ENCODE assay signal across 23 cellular contexts in the genomic region with DNA sequence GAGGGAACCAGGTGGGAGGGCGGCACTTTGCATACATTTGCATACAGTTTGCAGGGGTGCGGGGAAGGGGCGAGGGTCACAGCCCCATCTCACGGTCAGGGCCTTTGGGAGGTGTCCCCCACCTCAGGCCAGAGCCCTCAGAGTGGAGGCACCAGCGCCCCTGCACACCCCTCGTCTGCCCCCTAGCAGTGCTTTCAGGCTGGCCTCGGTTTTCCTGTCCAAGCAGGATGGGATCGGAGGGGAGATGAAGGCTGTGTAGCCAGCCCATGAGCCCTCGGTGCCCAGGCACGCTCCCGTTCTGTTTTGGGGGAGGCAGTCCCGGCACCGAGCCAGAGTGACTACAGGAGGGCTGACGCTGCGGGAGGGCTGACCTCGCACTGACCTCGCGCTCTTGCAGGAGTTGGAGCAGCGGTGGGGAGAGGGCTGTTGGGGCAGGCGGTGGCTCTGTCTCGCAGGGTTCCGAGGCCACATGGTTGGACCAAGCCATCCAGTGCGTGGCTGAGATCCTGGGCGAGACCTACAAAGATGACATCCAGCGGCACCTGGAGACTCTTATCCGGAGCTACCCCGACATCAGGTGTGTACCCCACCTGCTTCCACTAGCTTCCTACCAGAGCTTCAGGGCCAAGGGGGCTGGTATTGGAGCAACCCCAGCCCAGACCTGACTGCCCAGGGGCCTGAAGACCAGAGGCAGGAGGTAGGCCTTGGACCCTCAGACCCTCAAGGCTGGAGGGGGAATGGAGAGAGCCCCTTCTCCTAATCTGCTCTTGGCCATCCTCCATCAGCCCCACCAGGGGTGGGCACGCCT. TPM values are rescaled to one million over a fixed set of nuclear protein-coding genes. Genes with fewer than 3 reads are reported as not detected.
DNase-seq lines count a peak whose midpoint lies in the region; ATAC-seq, FAIRE-seq and TF ChIP-seq lines count a peak whose summit lies in the region.
"Had no signal": no experiment of that assay in that cellular context is flagged by ENCODE, and none has a peak within 500 bp of the region (broad histone marks: within the 10 kb centered on the region; RNA-seq: fewer than 3 reads in every experiment).

No MANE protein-coding gene starts in this region.

- DNase-seq in HFFc6 (no peak), RCC 7860 (ENCODE audit: low spot score) (peak; percentile 35), caudate nucleus (lab: John Stamatoyannopoulos, UW) (no peak), A172 (ENCODE audit: low spot score) (no peak)
- DNase-seq: activated naive CD4-positive, alpha-beta T cell treated with anti-CD3 and anti-CD28 coated beads, Interleukin-2, amount 10 ng/mL, durations not matched to agents 7 days and 5 days; DMS153; erythroblast; glutamatergic neuron; Karpas-422; NCI-H1417 treated with DMSO at 0.1 percent for 48 hours; stimulated activated CD4-positive, alpha-beta T cell treated with anti-CD3 and anti-CD28 coated beads, Interleukin-2, amount 100 ng/mL, for 48 hours; thyroid gland had no signal

- no peak for TF ChIP-seq RAD21 in liver (IDR thresholded peaks at IDR 0.05)

- no peak for ATAC-seq in GM18519 (IDR thresholded peaks at IDR 0.05; ENCODE audit: low FRiP score, unreplicated experiment)
- no peak for ATAC-seq in GM21390 (IDR thresholded peaks at IDR 0.05; ENCODE audit: unreplicated experiment)
- ATAC-seq: body of pancreas, sciatic nerve had no signal

- H3K4me1 ChIP-seq in liver (ENCODE audit: control insufficient read depth in 4 of 4, insufficient read depth in 4 of 4, low read length in 3 of 4) (peaks cover 33 to 87% (median 64%) of the 10 kb centered on the region in 4 donors), thymus (ENCODE audit: control insufficient read depth, insufficient read depth, low read length) (peaks cover 41% of the 10 kb centered on the region)

- H3K9me3 ChIP-seq in liver (ENCODE audit: control insufficient read depth in 4 of 4, low read length in 3 of 4), result no peaks in the 10 kb centered on the region
- H3K9me3 ChIP-seq in thymus (ENCODE audit: control insufficient read depth), result no peaks in the 10 kb centered on the region
- H3K9me3 ChIP-seq: body of pancreas, neutrophil, thyroid gland had no signal

- H3K36me3 Mint-ChIP-seq in HFFc6 (ENCODE audit: low read depth), result no peaks in the 10 kb centered on the region
- H3K36me3 Mint-ChIP-seq: activated naive CD4-positive, alpha-beta T cell treated with anti-CD3 and anti-CD28 coated beads, Interleukin-2, amount 10 ng/mL, durations not matched to agents 7 days and 5 days had no signal

- no peaks in the 10 kb centered on the region for H3K9me3 Mint-ChIP-seq in HFFc6
- H3K9me3 Mint-ChIP-seq: activated naive CD4-positive, alpha-beta T cell treated with anti-CD3 and anti-CD28 coated beads, Interleukin-2, amount 10 ng/mL, durations not matched to agents 7 days and 5 days had no signal

- peaks cover 34% of the 10 kb centered on the region for H3K4me1 Mint-ChIP-seq in HFFc6 (ENCODE audit: low read depth)

- 84% methylated on average over 28 of the region's 28 CpGs for WGBS in liver
- 93% methylated on average over 28 of the region's 28 CpGs for WGBS in thymus

- H3K27ac ChIP-seq in liver (ENCODE audit: low read depth in 1 of 2, low read length in 2 of 2) (peak overlapping the region; percentile 23 to 28), thymus (ENCODE audit: low read depth) (peak overlapping the region; percentile 27), caudate nucleus (ENCODE audit: low read depth, low read length) (no peak overlapping the region)
- H3K27ac ChIP-seq: C4-2B, coronary artery, neutrophil, thyroid gland had no signal

- peaks cover 6% of the 10 kb centered on the region for H3K27me3 Mint-ChIP-seq in HFFc6 (ENCODE audit: insufficient read depth)

- peak overlapping the region; percentile 68; the same call in 1 of the 2 replicates for H3K27ac Mint-ChIP-seq in HFFc6
- H3K27ac Mint-ChIP-seq: activated naive CD4-positive, alpha-beta T cell treated with anti-CD3 and anti-CD28 coated beads, Interleukin-2, amount 10 ng/mL, durations not matched to agents 7 days and 5 days had no signal

- H3K9ac ChIP-seq in liver (ENCODE audit: low read depth in 1 of 2, low read length in 2 of 2), result no peak overlapping the region

- H3K27me3 ChIP-seq in liver (ENCODE audit: control insufficient read depth in 4 of 4, insufficient read depth in 4 of 4, low read length in 3 of 4) (no peaks in the 10 kb centered on the region), thymus (ENCODE audit: control insufficient read depth, insufficient read depth) (peaks cover 17% of the 10 kb centered on the region)
- H3K27me3 ChIP-seq: body of pancreas had no signal

- no peak overlapping the region for H3K4me3 Mint-ChIP-seq in HFFc6
- H3K4me3 Mint-ChIP-seq: activated naive CD4-positive, alpha-beta T cell treated with anti-CD3 and anti-CD28 coated beads, Interleukin-2, amount 10 ng/mL, durations not matched to agents 7 days and 5 days had no signal

- no peak overlapping the region for H3K4me3 ChIP-seq in liver (ENCODE audit: low read depth in 1 of 3, low read length in 3 of 3)
- H3K4me3 ChIP-seq in thymus (ENCODE audit: low read length), result no peak overlapping the region
- H3K4me3 ChIP-seq: body of pancreas, coronary artery, thyroid gland had no signal

- TF ChIP-seq CTCF in HFFc6 (IDR thresholded peaks at IDR 0.05) (no peak), liver (IDR thresholded peaks at IDR 0.05; ENCODE audit: low read depth, low read length, missing input control) (no peak)

- no peak for FAIRE-seq in RCC 7860 (lab: Jason Lieb, UNC)
- FAIRE-seq: islet of Langerhans had no signal

- H3K36me3 ChIP-seq in liver (ENCODE audit: control insufficient read depth in 4 of 4, insufficient read depth in 3 of 4, low read depth in 1 of 4, low read length in 3 of 4), result peaks cover 0 to 3% (median 0%) of the 10 kb centered on the region in 4 donors
- H3K36me3 ChIP-seq in thymus (ENCODE audit: control insufficient read depth, insufficient read depth), result no peaks in the 10 kb centered on the region
- H3K36me3 ChIP-seq: neutrophil, thyroid gland had no signal

TF ChIP-seq in liver, 16 proteins besides CTCF, POLR2A, EP300 and RAD21 (continues in another document):
- TF ChIP-seq, protein P1, sequence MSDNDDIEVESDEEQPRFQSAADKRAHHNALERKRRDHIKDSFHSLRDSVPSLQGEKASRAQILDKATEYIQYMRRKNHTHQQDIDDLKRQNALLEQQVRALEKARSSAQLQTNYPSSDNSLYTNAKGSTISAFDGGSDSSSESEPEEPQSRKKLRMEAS (IDR thresholded peaks at IDR 0.05), result no peak
- TF ChIP-seq, protein P2, sequence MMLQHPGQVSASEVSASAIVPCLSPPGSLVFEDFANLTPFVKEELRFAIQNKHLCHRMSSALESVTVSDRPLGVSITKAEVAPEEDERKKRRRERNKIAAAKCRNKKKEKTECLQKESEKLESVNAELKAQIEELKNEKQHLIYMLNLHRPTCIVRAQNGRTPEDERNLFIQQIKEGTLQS (IDR thresholded peaks at IDR 0.05), result no peak
- TF ChIP-seq HNF4G (IDR thresholded peaks at IDR 0.05), result no peak
- TF ChIP-seq GABPA (IDR thresholded peaks at IDR 0.05 in 1 of 2, conservative IDR thresholded peaks at IDR 0.05 in 1 of 2), result no peak
- TF ChIP-seq SP1 (IDR thresholded peaks at IDR 0.05), result no peak
- no peak for TF ChIP-seq RXRA (IDR thresholded peaks at IDR 0.05)
- TF ChIP-seq, protein P3, sequence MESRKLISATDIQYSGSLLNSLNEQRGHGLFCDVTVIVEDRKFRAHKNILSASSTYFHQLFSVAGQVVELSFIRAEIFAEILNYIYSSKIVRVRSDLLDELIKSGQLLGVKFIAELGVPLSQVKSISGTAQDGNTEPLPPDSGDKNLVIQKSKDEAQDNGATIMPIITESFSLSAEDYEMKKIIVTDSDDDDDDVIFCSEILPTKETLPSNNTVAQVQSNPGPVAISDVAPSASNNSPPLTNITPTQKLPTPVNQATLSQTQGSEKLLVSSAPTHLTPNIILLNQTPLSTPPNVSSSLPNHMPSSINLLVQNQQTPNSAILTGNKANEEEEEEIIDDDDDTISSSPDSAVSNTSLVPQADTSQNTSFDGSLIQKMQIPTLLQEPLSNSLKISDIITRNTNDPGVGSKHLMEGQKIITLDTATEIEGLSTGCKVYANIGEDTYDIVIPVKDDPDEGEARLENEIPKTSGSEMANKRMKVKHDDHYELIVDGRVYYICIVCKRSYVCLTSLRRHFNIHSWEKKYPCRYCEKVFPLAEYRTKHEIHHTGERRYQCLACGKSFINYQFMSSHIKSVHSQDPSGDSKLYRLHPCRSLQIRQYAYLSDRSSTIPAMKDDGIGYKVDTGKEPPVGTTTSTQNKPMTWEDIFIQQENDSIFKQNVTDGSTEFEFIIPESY (IDR thresholded peaks at IDR 0.05), result no peak

RNA-seq across cellular contexts. Expression of a gene that starts 13.6 kb away (rescaled TPM):
- total RNA-seq in HFFc6 (2021; fragmentation: NEBNext Ultra II Directional; extraction: Animal tissue kit (Norgen Biotek cat#: 25700)), result under 1 TPM in 1 of 6 experiments, not detected in 5; 0.45 TPM
- total RNA-seq in liver, result 10 to 100 TPM; 46.8 to 77.8 TPM
- 10 to 100 TPM; 24.0 to 26.6 TPM for polyA plus RNA-seq in liver
- polyA plus RNA-seq in thymus, result 83.7 TPM
- total RNA-seq in A172 (2014; rRNA removed; shearing (Covaris generic)), result 3.7 and 8.2 TPM in 2 replicates
- total RNA-seq: SK-MEL-5 had no signal

RNA-seq across cellular contexts. Expression of a gene that starts 15.1 kb away (rescaled TPM):
- 10 to 100 TPM; 44.7 to 59.6 (median 46.4) TPM for total RNA-seq in HFFc6 (2021; fragmentation: NEBNext Ultra II Directional; extraction: Animal tissue kit (Norgen Biotek cat#: 25700))
- 10 to 100 TPM; 25.0 to 32.0 TPM for total RNA-seq in liver
- polyA plus RNA-seq in liver, result 10 to 100 TPM in 1 of 2 donors, 1 to 10 TPM in 1; 8.9 to 19.8 TPM
- 193 TPM for polyA plus RNA-seq in thymus
- 207 and 346 TPM in 2 replicates for total RNA-seq in A172 (2014; rRNA removed; shearing (Covaris generic))
- total RNA-seq: SK-MEL-5 had no signal

RNA-seq across cellular contexts. Expression of a gene that starts 24.1 kb away (rescaled TPM):
- not detected for total RNA-seq in HFFc6 (2021; fragmentation: NEBNext Ultra II Directional; extraction: Animal tissue kit (Norgen Biotek cat#: 25700))
- total RNA-seq in liver, result under 1 TPM in 1 of 2 donors, not detected in 1; 0.47 TPM
- polyA plus RNA-seq in liver, result under 1 TPM in 1 of 2 donors, not detected in 1; 0.53 TPM
- polyA plus RNA-seq in thymus, result 0.75 TPM
- not detected in 2 replicates for total RNA-seq in A172 (2014; rRNA removed; shearing (Covaris generic))
- total RNA-seq: body of pancreas, sciatic nerve, SK-MEL-5, thyroid gland had no signal

RNA-seq across cellular contexts. Expression of a gene that starts 50.8 kb away (rescaled TPM):
- 10 to 100 TPM; 73.7 to 85.1 (median 79.9) TPM for total RNA-seq in HFFc6 (2021; fragmentation: NEBNext Ultra II Directional; extraction: Animal tissue kit (Norgen Biotek cat#: 25700))
- 10 to 100 TPM; 35.2 to 78.7 TPM for total RNA-seq in liver
- polyA plus RNA-seq in liver, result 10 to 100 TPM in 1 of 2 donors, 1 to 10 TPM in 1; 4.1 to 24.3 TPM
- polyA plus RNA-seq in thymus, result 16.3 TPM
- total RNA-seq in A172 (2014; rRNA removed; shearing (Covaris generic)), result 26.2 and 26.6 TPM in 2 replicates
